24 cellular contexts compared by ENCODE assay signal in genomic region chr3:46713048-46713897, GRCh38. TPM values are rescaled to one million over a fixed set of nuclear protein-coding genes. Genes with fewer than 3 reads are reported as not detected.
DNase-seq lines count a peak whose midpoint lies in the region; FAIRE-seq and TF ChIP-seq lines count a peak whose summit lies in the region.
"Had no signal": no experiment of that assay in that cellular context is flagged by ENCODE, and none has a peak within 500 bp of the region (broad histone marks: within the 10 kb centered on the region; RNA-seq: fewer than 3 reads in every experiment).

No MANE protein-coding gene starts in this region.

- no peaks in the 10 kb centered on the region for H3K4me1 ChIP-seq in Peyer's patch
- H3K4me1 ChIP-seq in suprapubic skin: peaks cover 5% of the 10 kb centered on the region
- H3K4me1 ChIP-seq in mesenchymal stem cell (ENCODE audit: control insufficient read depth, insufficient read depth, low read depth, low read length): no peaks in the 10 kb centered on the region
- H3K4me1 ChIP-seq: gastroesophageal sphincter, SJSA1 had no signal

- no peak for FAIRE-seq in H54 (lab: Jason Lieb, UNC)
- FAIRE-seq: D721Med had no signal

- H3K23ac ChIP-seq in mesenchymal stem cell (ENCODE audit: low read length in 2 of 2): no peak overlapping the region

- no peak overlapping the region for H3K4me2 ChIP-seq in mesenchymal stem cell (ENCODE audit: low read length, poor library complexity, severe bottlenecking)
- H3K4me2 ChIP-seq: GM23338 had no signal

- TF ChIP-seq CTCF in Peyer's patch (IDR thresholded peaks at IDR 0.05) (no peak), suprapubic skin (IDR thresholded peaks at IDR 0.05) (no peak), RWPE1 (conservative IDR thresholded peaks at IDR 0.05; ENCODE audit: low read depth) (no peak)

- 93% methylated on average over 11 of the region's 15 CpGs for WGBS in suprapubic skin
- 86% methylated on average over 15 of the region's 15 CpGs for WGBS in mesenchymal stem cell

- no peak overlapping the region for H2BK120ac ChIP-seq in mesenchymal stem cell (ENCODE audit: low read depth, low read length)

- no peak overlapping the region for H2AFZ ChIP-seq in mesenchymal stem cell (ENCODE audit: low read depth, low read length)
- H2AFZ ChIP-seq: GM23338 had no signal

- no peak overlapping the region for H2BK15ac ChIP-seq in mesenchymal stem cell (ENCODE audit: low read depth, poor library complexity, severe bottlenecking)

- H3K4ac ChIP-seq in mesenchymal stem cell (ENCODE audit: low read depth in 1 of 2, low read length in 2 of 2): no peak overlapping the region

- peak; percentile 54 for DNase-seq in activated effector memory CD4-positive, alpha-beta T cell treated with anti-CD3 and anti-CD28 coated beads, Interleukin-2, amount 50 U/mL, for 16 hours
- no peak for DNase-seq in activated effector memory CD4-positive, alpha-beta T cell treated with Interleukin-2 at 50 U/mL for 16 hours
- peak in 2 of 3 donors; percentile 28 to 40 for DNase-seq in Peyer's patch
- DNase-seq in mesenteric fat pad (ENCODE audit: low spot score): peak; percentile 83
- peak; percentile 36 to 65 for DNase-seq in suprapubic skin (ENCODE audit: low spot score in 2 of 2)
- no peak for DNase-seq in mesenchymal stem cell
- DNase-seq in H54 (ENCODE audit: insufficient read length, low spot score): no peak
- no peak for DNase-seq in RWPE1 (ENCODE audit: low spot score)
- DNase-seq: ACHN; C1 segment of cervical spinal cord; effector CD8-positive, alpha-beta T cell; NCI-H1048; NCI-H2029 treated with DMSO at 0.1 percent for 48 hours; NCI-H345; NCI-H774 had no signal

- H3K27ac ChIP-seq in Peyer's patch (no peak overlapping the region), suprapubic skin (no peak overlapping the region), mesenchymal stem cell (ENCODE audit: low read length, poor library complexity, severe bottlenecking) (no peak overlapping the region), RWPE1 (no peak overlapping the region)
- H3K27ac ChIP-seq: gastroesophageal sphincter, SJSA1 had no signal

- no peak overlapping the region for H4K91ac ChIP-seq in mesenchymal stem cell (ENCODE audit: low read length)

- no peak overlapping the region for H3K14ac ChIP-seq in mesenchymal stem cell (ENCODE audit: low read length in 2 of 2)

- no peak for TF ChIP-seq EP300 in suprapubic skin (IDR thresholded peaks at IDR 0.05)

- CTCF ChIA-PET in RWPE1 (lab: Yijun Ruan, JAX): no interaction called here

- POLR2A ChIA-PET in RWPE1 (lab: Yijun Ruan, JAX; ENCODE audit: low non-redundant PET): no interaction called here

- H3K4me3 ChIP-seq in Peyer's patch: no peak overlapping the region
- H3K4me3 ChIP-seq in suprapubic skin: no peak overlapping the region
- H3K4me3 ChIP-seq in mesenchymal stem cell (ENCODE audit: insufficient read depth in 1 of 2, low read depth in 1 of 2, low read length in 2 of 2): no peak overlapping the region
- H3K4me3 ChIP-seq: gastroesophageal sphincter, GM23338, SJSA1 had no signal

- H2BK12ac ChIP-seq in mesenchymal stem cell (ENCODE audit: low read length in 2 of 2): no peak overlapping the region

- H4K8ac ChIP-seq in mesenchymal stem cell (ENCODE audit: low read length): no peak overlapping the region

- H3K79me1 ChIP-seq in mesenchymal stem cell (replicated peaks; ENCODE audit: low read length, poor library complexity, severe bottlenecking): no peaks in the 10 kb centered on the region

- no peak overlapping the region for H3K18ac ChIP-seq in mesenchymal stem cell (ENCODE audit: low read depth in 1 of 2, low read length in 2 of 2)

- no peaks in the 10 kb centered on the region for H3K36me3 ChIP-seq in Peyer's patch
- no peaks in the 10 kb centered on the region for H3K36me3 ChIP-seq in suprapubic skin
- no peaks in the 10 kb centered on the region for H3K36me3 ChIP-seq in mesenchymal stem cell (ENCODE audit: control insufficient read depth in 1 of 2, insufficient read depth in 2 of 2, low read depth in 1 of 2, low read length in 2 of 2)
- H3K36me3 ChIP-seq: gastroesophageal sphincter, SJSA1 had no signal

- H3K27me3 ChIP-seq in Peyer's patch (no peaks in the 10 kb centered on the region), suprapubic skin (peaks cover 14% of the 10 kb centered on the region), mesenchymal stem cell (ENCODE audit: control insufficient read depth in 1 of 2, insufficient read depth in 1 of 2, low read length in 2 of 2) (peaks cover 10 to 51% of the 10 kb centered on the region in 2 experiments)
- H3K27me3 ChIP-seq: SJSA1 had no signal

- no peak for TF ChIP-seq POLR2A in Peyer's patch (IDR thresholded peaks at IDR 0.05)
- TF ChIP-seq POLR2A in suprapubic skin (IDR thresholded peaks at IDR 0.05): no peak
- no peak for TF ChIP-seq POLR2A in H54 (IDR thresholded peaks at IDR 0.05; ENCODE audit: low read depth, low read length)

- H2BK5ac ChIP-seq in mesenchymal stem cell (ENCODE audit: low read depth, low read length, poor library complexity, severe bottlenecking): no peak overlapping the region

- H3K9ac ChIP-seq in mesenchymal stem cell (ENCODE audit: low read length): no peak overlapping the region

- H3K9me3 ChIP-seq in Peyer's patch: no peaks in the 10 kb centered on the region
- no peaks in the 10 kb centered on the region for H3K9me3 ChIP-seq in suprapubic skin
- H3K9me3 ChIP-seq in mesenchymal stem cell (ENCODE audit: control insufficient read depth, low read length): no peaks in the 10 kb centered on the region
- H3K9me3 ChIP-seq: gastroesophageal sphincter, SJSA1 had no signal

- no peak overlapping the region for H2AK5ac ChIP-seq in mesenchymal stem cell (ENCODE audit: low read length, severe bottlenecking)

RNA-seq across cellular contexts. Expression of gene PRSS50, which starts 4.4 kb away (rescaled TPM):
- not detected for total RNA-seq in Peyer's patch
- not detected for total RNA-seq in mesenteric fat pad
- not detected for total RNA-seq in suprapubic skin
- polyA plus RNA-seq in mesenchymal stem cell (2013, experiment 1 of 2): not detected
- polyA plus RNA-seq in mesenchymal stem cell (2013, experiment 2 of 2): not detected
- total RNA-seq: activated CD8-positive, alpha-beta T cell treated with anti-CD3 and anti-CD28 coated beads for 36 hours; esophagus mucosa; LHCN-M2; lung microvascular endothelial cell; SJSA1; T-helper 1 cell treated with Interleukin-12 subunit alpha and Interleukin-12 subunit beta and Interleukin-4 antibody, amounts not matched to agents 30 ng/mL and 1 ng/mL, for 36 hours had no signal

RNA-seq across cellular contexts. Expression of gene TMIE, which starts 12.1 kb away (rescaled TPM):
- total RNA-seq in Peyer's patch (1 to 10 TPM in 1 of 4 donors, not detected in 3; 1.3 TPM), mesenteric fat pad (0.19 TPM), suprapubic skin (under 1 TPM in 3 of 4 donors, not detected in 1; 0.59 to 0.78 (median 0.72) TPM)
- not detected for polyA plus RNA-seq in mesenchymal stem cell (2013, experiment 1 of 2)
- polyA plus RNA-seq in mesenchymal stem cell (2013, experiment 2 of 2): 0.03 TPM
- total RNA-seq: LHCN-M2; SJSA1; T-helper 1 cell treated with Interleukin-12 subunit alpha and Interleukin-12 subunit beta and Interleukin-4 antibody, amounts not matched to agents 30 ng/mL and 1 ng/mL, for 36 hours had no signal

RNA-seq across cellular contexts. Expression of gene ALS2CL, which starts 19.8 kb away (rescaled TPM):
- total RNA-seq in Peyer's patch: 100 to 1,000 TPM in 1 of 4 donors, 10 to 100 TPM in 3; 64.3 to 113 (median 82.7) TPM
- total RNA-seq in mesenteric fat pad: 8.4 TPM
- total RNA-seq in suprapubic skin: 100 to 1,000 TPM; 129 to 260 (median 172) TPM
- polyA plus RNA-seq in mesenchymal stem cell (2013, experiment 1 of 2): 0.55 TPM
- 0.40 TPM for polyA plus RNA-seq in mesenchymal stem cell (2013, experiment 2 of 2)

Comparison
In these comparisons a context has a peak if more than half of its experiments do, and no peak if none do; other contexts are left out.
1. DNase-seq: peak in activated effector memory CD4-positive, alpha-beta T cell treated with anti-CD3 and anti-CD28 coated beads, Interleukin-2, amount 50 U/mL, for 16 hours (single experiment), Peyer's patch (2 of 3), mesenteric fat pad (single experiment) and suprapubic skin (2 of 2); none in activated effector memory CD4-positive, alpha-beta T cell treated with Interleukin-2 at 50 U/mL for 16 hours (single experiment), mesenchymal stem cell (single experiment), H54 (single experiment) and RWPE1 (single experiment).